In the genomic region with DNA sequence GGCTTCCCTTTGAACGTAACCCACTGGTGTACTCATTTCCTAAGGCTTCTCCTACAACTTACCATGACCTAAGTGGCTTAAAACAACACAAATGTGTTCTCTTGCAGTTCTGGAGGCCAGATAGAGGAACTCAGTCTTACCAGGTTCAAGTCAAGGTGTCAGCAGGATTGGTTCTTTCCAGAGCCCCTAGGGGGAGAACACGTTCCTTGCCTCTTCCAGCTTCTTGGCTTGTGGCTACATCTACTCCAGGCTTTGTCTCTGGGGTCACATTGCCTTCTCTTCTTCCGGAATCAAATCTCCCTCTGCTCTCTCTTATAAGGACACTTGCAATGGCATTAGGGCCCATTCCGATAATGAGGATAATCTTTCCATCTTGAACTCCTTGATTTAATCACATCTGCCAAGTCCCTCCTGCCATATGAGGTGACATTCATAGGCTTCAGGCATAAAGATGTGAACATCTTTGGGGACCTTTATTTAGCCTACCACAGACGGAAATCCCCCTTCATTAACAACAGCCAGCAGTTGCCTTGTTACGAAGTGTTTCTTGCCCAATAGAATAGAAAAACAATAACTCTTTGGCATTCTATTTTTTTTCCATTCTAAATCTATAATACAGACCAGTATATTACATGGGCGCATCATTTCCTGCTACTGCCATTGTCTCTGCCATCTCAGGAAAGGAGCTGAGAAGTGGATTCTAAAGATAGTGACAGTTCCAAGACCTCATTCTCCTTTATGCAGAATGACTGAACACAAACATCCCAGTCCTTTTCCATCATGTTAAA, we compare ENCODE assay signal across 15 cellular contexts.
A peak's percentile ranks its signal among the peaks of the same experiment; 100 is the strongest.
DNase-seq lines count a peak whose midpoint lies in the region; ATAC-seq, FAIRE-seq and TF ChIP-seq lines count a peak whose summit lies in the region.
"Had no signal": no experiment of that assay in that cellular context is flagged by ENCODE, and none has a peak within 500 bp of the region (broad histone marks: within the 10 kb centered on the region; RNA-seq: fewer than 3 reads in every experiment).

No MANE protein-coding gene starts in this region.

- no peak for TF ChIP-seq CTCF in GM12878 (IDR thresholded peaks at IDR 0.05 in 2 of 3, conservative IDR thresholded peaks at IDR 0.05 in 1 of 3; ENCODE audit: control insufficient read depth in 2 of 3, extremely low read depth in 1 of 3, insufficient read depth in 1 of 3, low read depth in 3 of 3, low read length in 3 of 3)

- no peak for TF ChIP-seq POLR2A in GM12878 (IDR thresholded peaks at IDR 0.05; ENCODE audit: low read depth, low read length)

- no peaks in the 10 kb centered on the region for H3K36me3 Mint-ChIP-seq in activated CD4-positive, alpha-beta T cell treated with anti-CD3 and anti-CD28 coated beads, Interleukin-2, amount 10 ng/mL, durations not matched to agents 7 days and 5 days (ENCODE audit: low read depth)
- H3K36me3 Mint-ChIP-seq in activated CD4-positive, alpha-beta T cell treated with anti-CD3 and anti-CD28 coated beads for 36 hours (ENCODE audit: low read depth), result no peaks in the 10 kb centered on the region
- H3K36me3 Mint-ChIP-seq in activated T-helper 2 cell treated with anti-CD3 and anti-CD28 coated beads, Interferon-gamma antibody, Interleukin-2, Interleukin-4, amounts not matched to agents 10 μg/mL and 5 μg/mL and 100 μg/mL, durations not matched to agents 14 hours and 24 hours and 36 hours (ENCODE audit: low read depth), result no peaks in the 10 kb centered on the region

- no peak for FAIRE-seq in GM12878 (lab: Jason Lieb, UNC)

- H3K79me1 ChIP-seq in mesendoderm (ENCODE audit: low read length), result no peaks in the 10 kb centered on the region

- no peak overlapping the region for H3K27ac ChIP-seq in GM12878 (ENCODE audit: control insufficient read depth, insufficient read depth)
- H3K27ac ChIP-seq in mesendoderm (ENCODE audit: low read depth, low read length), result peak overlapping the region; percentile 21
- H3K27ac ChIP-seq: tibial nerve had no signal

- no peak overlapping the region for H2BK15ac ChIP-seq in mesendoderm (replicated peaks; ENCODE audit: low read depth)

- H3K9me3 Mint-ChIP-seq in activated CD4-positive, alpha-beta T cell treated with anti-CD3 and anti-CD28 coated beads, Interleukin-2, amount 10 ng/mL, durations not matched to agents 7 days and 5 days, result no peaks in the 10 kb centered on the region
- H3K9me3 Mint-ChIP-seq in activated CD4-positive, alpha-beta T cell treated with anti-CD3 and anti-CD28 coated beads for 36 hours (ENCODE audit: low read depth), result no peaks in the 10 kb centered on the region
- H3K9me3 Mint-ChIP-seq in activated T-helper 2 cell treated with anti-CD3 and anti-CD28 coated beads, Interferon-gamma antibody, Interleukin-2, Interleukin-4, amounts not matched to agents 10 μg/mL and 5 μg/mL and 100 μg/mL, durations not matched to agents 14 hours and 24 hours and 36 hours, result no peaks in the 10 kb centered on the region

- no peak overlapping the region for H3K27ac Mint-ChIP-seq in activated CD4-positive, alpha-beta T cell treated with anti-CD3 and anti-CD28 coated beads, Interleukin-2, amount 10 ng/mL, durations not matched to agents 7 days and 5 days
- no peak overlapping the region for H3K27ac Mint-ChIP-seq in activated CD4-positive, alpha-beta T cell treated with anti-CD3 and anti-CD28 coated beads for 36 hours
- H3K27ac Mint-ChIP-seq in activated T-helper 2 cell treated with anti-CD3 and anti-CD28 coated beads, Interferon-gamma antibody, Interleukin-2, Interleukin-4, amounts not matched to agents 10 μg/mL and 5 μg/mL and 100 μg/mL, durations not matched to agents 14 hours and 24 hours and 36 hours, result no peak overlapping the region
- H3K27ac Mint-ChIP-seq: stimulated activated naive CD8-positive, alpha-beta T cell treated with anti-CD3 and anti-CD28 coated beads, Interleukin-15, Interleukin-2, amounts not matched to agents 100 ng/mL and 50 ng/mL, for 24 hours had no signal

- no peaks in the 10 kb centered on the region; the same call in 1 of the 2 replicates for H3K4me1 ChIP-seq in GM12878 (ENCODE audit: control insufficient read depth, insufficient read depth, low read length)
- H3K4me1 ChIP-seq in mesendoderm (ENCODE audit: control insufficient read depth, low read depth, low read length), result peaks cover 12% of the 10 kb centered on the region

- no TSS peak for BruUV-seq in GM12878 (replicated peaks; lab: Mats Ljungman, UMichigan)

- H2BK120ac ChIP-seq in mesendoderm (ENCODE audit: low read depth, low read length), result no peak overlapping the region

- RAD21 ChIA-PET in GM12878 (lab: Charles Lee; ENCODE audit: unreplicated experiment), result no interaction called here

- WGBS in GM12878 (ENCODE audit: insufficient coverage, insufficient replicate concordance, low lambda C conversion rate, missing lambda C conversion rate), result 27% methylated on average over 7 of the region's 7 CpGs
- whole genome bisulfite sequencing in mesendoderm (ENCODE audit: extremely low coverage, insufficient coverage, low lambda C conversion rate), result no CpG with 5 or more reads among the region's 7 CpGs

- peak overlapping the region; percentile 71 for H2BK5ac ChIP-seq in mesendoderm (ENCODE audit: low read length)

- no peaks in the 10 kb centered on the region for H4K20me1 ChIP-seq in GM12878 (ENCODE audit: control insufficient read depth, insufficient read depth)

- peak overlapping the region; percentile 35 for H2AK5ac ChIP-seq in mesendoderm (ENCODE audit: low read length)

- SMC1A ChIA-PET in GM12878 (lab: Charles Lee; ENCODE audit: uncharacterized antibody, unreplicated experiment), result interaction anchor here (1.2 kb wide), 1 partner anchor 12 kb away, joined by 3 read pairs; no protein-coding TSS in a partner anchor

- CTCF ChIA-PET in GM12878 (lab: Yijun Ruan, JAX), result interaction anchor here (1.0 kb wide), 1 partner anchor 501 kb away, joined by 3 read pairs; no protein-coding TSS in a partner anchor
- CTCF ChIA-PET in activated CD4-positive, alpha-beta T cell treated with anti-CD3 and anti-CD28 coated beads, Interleukin-2, amount 10 ng/mL, durations not matched to agents 7 days and 5 days (lab: Charles Lee), result no interaction called here
- CTCF ChIA-PET in activated CD4-positive, alpha-beta T cell treated with anti-CD3 and anti-CD28 coated beads for 36 hours (lab: Charles Lee), result no interaction called here

- peak overlapping the region; percentile 76 for H3K18ac ChIP-seq in mesendoderm (ENCODE audit: low read length)

- H2AFZ ChIP-seq in GM12878 (ENCODE audit: control insufficient read depth, low read depth, low read length), result no peak overlapping the region

- H3K27me3 ChIP-seq in GM12878 (replicated peaks in 1 of 2; ENCODE audit: control insufficient read depth in 2 of 2, insufficient read depth in 2 of 2, low read length in 1 of 2) (no peaks in the 10 kb centered on the region), mesendoderm (ENCODE audit: insufficient read depth, low read length, poor library complexity) (no peaks in the 10 kb centered on the region)
- H3K27me3 ChIP-seq: tibial nerve had no signal

- H3K9me3 ChIP-seq in GM12878 (replicated peaks; ENCODE audit: control insufficient read depth, insufficient read depth, low read length), result no peaks in the 10 kb centered on the region
- H3K9me3 ChIP-seq: tibial nerve had no signal

- H3K9ac ChIP-seq in GM12878 (ENCODE audit: control insufficient read depth, insufficient read depth, low read length), result no peak overlapping the region
- H3K9ac ChIP-seq in mesendoderm (ENCODE audit: low read length), result no peak overlapping the region

- no peak overlapping the region for H3K4me3 ChIP-seq in GM12878
- H3K4me3 ChIP-seq in mesendoderm (ENCODE audit: low read length), result no peak overlapping the region
- H3K4me3 ChIP-seq: tibial nerve had no signal

- DNase-seq in G401 (ENCODE audit: low spot score), result peak; percentile 12
- peak; percentile 32 for DNase-seq in HT1080 (ENCODE audit: low read depth)
- DNase-seq in GM12878 (ENCODE audit: low read depth, low spot score), result no peak
- peak; percentile 89 for DNase-seq in mesendoderm
- no peak for DNase-seq in retina
- DNase-seq in activated CD4-positive, alpha-beta T cell treated with anti-CD3 and anti-CD28 coated beads, Interleukin-2, amount 10 ng/mL, durations not matched to agents 7 days and 5 days, result no peak
- no peak for DNase-seq in activated CD4-positive, alpha-beta T cell treated with anti-CD3 and anti-CD28 coated beads for 36 hours
- DNase-seq in activated T-helper 2 cell treated with anti-CD3 and anti-CD28 coated beads, Interferon-gamma antibody, Interleukin-2, Interleukin-4, amounts not matched to agents 10 μg/mL and 5 μg/mL and 100 μg/mL, durations not matched to agents 14 hours and 24 hours and 36 hours (ENCODE audit: low spot score), result no peak
- DNase-seq: activated gamma-delta T cell treated with Interleukin-2 at 50 U/mL for 16 hours; effector CD4-positive, alpha-beta T cell; head of caudate nucleus; NCI-H345; SW 1271 had no signal

- no peak overlapping the region for H3K23ac ChIP-seq in mesendoderm (ENCODE audit: low read length)

- peaks cover 3% of the 10 kb centered on the region for H3K27me3 Mint-ChIP-seq in activated CD4-positive, alpha-beta T cell treated with anti-CD3 and anti-CD28 coated beads, Interleukin-2, amount 10 ng/mL, durations not matched to agents 7 days and 5 days
- H3K27me3 Mint-ChIP-seq in activated CD4-positive, alpha-beta T cell treated with anti-CD3 and anti-CD28 coated beads for 36 hours, result peaks cover 2% of the 10 kb centered on the region
- H3K27me3 Mint-ChIP-seq in activated T-helper 2 cell treated with anti-CD3 and anti-CD28 coated beads, Interferon-gamma antibody, Interleukin-2, Interleukin-4, amounts not matched to agents 10 μg/mL and 5 μg/mL and 100 μg/mL, durations not matched to agents 14 hours and 24 hours and 36 hours (ENCODE audit: low read depth), result no peaks in the 10 kb centered on the region

- H3K4me1 Mint-ChIP-seq in activated CD4-positive, alpha-beta T cell treated with anti-CD3 and anti-CD28 coated beads, Interleukin-2, amount 10 ng/mL, durations not matched to agents 7 days and 5 days, result no peaks in the 10 kb centered on the region
- no peaks in the 10 kb centered on the region for H3K4me1 Mint-ChIP-seq in activated CD4-positive, alpha-beta T cell treated with anti-CD3 and anti-CD28 coated beads for 36 hours
- H3K4me1 Mint-ChIP-seq in activated T-helper 2 cell treated with anti-CD3 and anti-CD28 coated beads, Interferon-gamma antibody, Interleukin-2, Interleukin-4, amounts not matched to agents 10 μg/mL and 5 μg/mL and 100 μg/mL, durations not matched to agents 14 hours and 24 hours and 36 hours (ENCODE audit: low read depth), result no peaks in the 10 kb centered on the region

- H3K36me3 ChIP-seq in GM12878 (ENCODE audit: control insufficient read depth in 2 of 2, insufficient read depth in 2 of 2, low read length in 1 of 2) (no peaks in the 10 kb centered on the region), mesendoderm (ENCODE audit: control insufficient read depth, insufficient read depth, low read length) (no peaks in the 10 kb centered on the region)
- H3K36me3 ChIP-seq: tibial nerve had no signal

- H3K4me3 Mint-ChIP-seq in activated CD4-positive, alpha-beta T cell treated with anti-CD3 and anti-CD28 coated beads, Interleukin-2, amount 10 ng/mL, durations not matched to agents 7 days and 5 days, result no peak overlapping the region
- no peak overlapping the region for H3K4me3 Mint-ChIP-seq in activated CD4-positive, alpha-beta T cell treated with anti-CD3 and anti-CD28 coated beads for 36 hours
- H3K4me3 Mint-ChIP-seq in activated T-helper 2 cell treated with anti-CD3 and anti-CD28 coated beads, Interferon-gamma antibody, Interleukin-2, Interleukin-4, amounts not matched to agents 10 μg/mL and 5 μg/mL and 100 μg/mL, durations not matched to agents 14 hours and 24 hours and 36 hours (ENCODE audit: low read depth), result no peak overlapping the region
- H3K4me3 Mint-ChIP-seq: stimulated activated naive CD8-positive, alpha-beta T cell treated with anti-CD3 and anti-CD28 coated beads, Interleukin-15, Interleukin-2, amounts not matched to agents 100 ng/mL and 50 ng/mL, for 24 hours had no signal

- POLR2A ChIA-PET in GM12878 (lab: Charles Lee), result no interaction called here
- POLR2A ChIA-PET in activated CD4-positive, alpha-beta T cell treated with anti-CD3 and anti-CD28 coated beads, Interleukin-2, amount 10 ng/mL, durations not matched to agents 7 days and 5 days (lab: Charles Lee), result no interaction called here
- POLR2A ChIA-PET in activated CD4-positive, alpha-beta T cell treated with anti-CD3 and anti-CD28 coated beads for 36 hours (lab: Charles Lee), result no interaction called here

- H3K4ac ChIP-seq in mesendoderm (ENCODE audit: low read depth, low read length), result peak overlapping the region; percentile 71

- TF ChIP-seq EP300 in GM12878 (IDR thresholded peaks at IDR 0.05; ENCODE audit: borderline replicate concordance in 1 of 2, control insufficient read depth in 1 of 2, low read depth in 2 of 2, low read length in 2 of 2), result no peak

- peak; percentile 35; the same call in 1 of the 3 replicates for ATAC-seq in GM12878
- ATAC-seq in activated CD4-positive, alpha-beta T cell treated with anti-CD3 and anti-CD28 coated beads for 36 hours, result no peak

- no peak overlapping the region for H4K5ac ChIP-seq in mesendoderm (ENCODE audit: low read length)

- H3K79me2 ChIP-seq in GM12878 (ENCODE audit: control insufficient read depth, insufficient read depth, low read length), result no peaks in the 10 kb centered on the region
- H3K79me2 ChIP-seq in mesendoderm (ENCODE audit: control insufficient read depth, insufficient read depth, low read length), result no peaks in the 10 kb centered on the region

- no peak overlapping the region for H4K8ac ChIP-seq in mesendoderm (ENCODE audit: low read depth, low read length)

- peak overlapping the region; percentile 59 for H3K56ac ChIP-seq in mesendoderm (ENCODE audit: low read length)

- intact Hi-C loops in GM12878 (cut with micrococcal nuclease; ENCODE audit: unreplicated experiment), result no loop called here
- intact Hi-C loops in activated CD4-positive, alpha-beta T cell treated with anti-CD3 and anti-CD28 coated beads for 36 hours (cut with DNase I, micrococcal nuclease), result no loop called here
- intact Hi-C loops in activated T-helper 2 cell treated with anti-CD3 and anti-CD28 coated beads, Interferon-gamma antibody, Interleukin-2, Interleukin-4, amounts not matched to agents 10 μg/mL and 5 μg/mL and 100 μg/mL, durations not matched to agents 14 hours and 24 hours and 36 hours (cut with micrococcal nuclease), result no loop called here

- H3K4me2 ChIP-seq in GM12878 (ENCODE audit: control insufficient read depth, insufficient read depth), result no peak overlapping the region
- no peak overlapping the region for H3K4me2 ChIP-seq in mesendoderm (ENCODE audit: low read length)

- in situ Hi-C loops in G401 (cut with HindIII; ENCODE audit: low sequenced_read_pairs), result no loop called here
- in situ Hi-C loops in GM12878 (cut with MboI), result no loop called here

- no peak for TF ChIP-seq RAD21 in GM12878 (IDR thresholded peaks at IDR 0.05; ENCODE audit: insufficient read depth, low read depth, low read length)

Comparison
In these comparisons a context has a peak if more than half of its experiments do, and no peak if none do; other contexts are left out.
1. DNase-seq: peak in G401 (single experiment), HT1080 (single experiment) and mesendoderm (single experiment); none in GM12878 (single experiment), retina (single experiment), activated CD4-positive, alpha-beta T cell treated with anti-CD3 and anti-CD28 coated beads, Interleukin-2, amount 10 ng/mL, durations not matched to agents 7 days and 5 days (single experiment), activated CD4-positive, alpha-beta T cell treated with anti-CD3 and anti-CD28 coated beads for 36 hours (single experiment) and activated T-helper 2 cell treated with anti-CD3 and anti-CD28 coated beads, Interferon-gamma antibody, Interleukin-2, Interleukin-4, amounts not matched to agents 10 μg/mL and 5 μg/mL and 100 μg/mL, durations not matched to agents 14 hours and 24 hours and 36 hours (single experiment).